Comparison of ENCODE assay signal across 8 cellular contexts in the genomic region with DNA sequence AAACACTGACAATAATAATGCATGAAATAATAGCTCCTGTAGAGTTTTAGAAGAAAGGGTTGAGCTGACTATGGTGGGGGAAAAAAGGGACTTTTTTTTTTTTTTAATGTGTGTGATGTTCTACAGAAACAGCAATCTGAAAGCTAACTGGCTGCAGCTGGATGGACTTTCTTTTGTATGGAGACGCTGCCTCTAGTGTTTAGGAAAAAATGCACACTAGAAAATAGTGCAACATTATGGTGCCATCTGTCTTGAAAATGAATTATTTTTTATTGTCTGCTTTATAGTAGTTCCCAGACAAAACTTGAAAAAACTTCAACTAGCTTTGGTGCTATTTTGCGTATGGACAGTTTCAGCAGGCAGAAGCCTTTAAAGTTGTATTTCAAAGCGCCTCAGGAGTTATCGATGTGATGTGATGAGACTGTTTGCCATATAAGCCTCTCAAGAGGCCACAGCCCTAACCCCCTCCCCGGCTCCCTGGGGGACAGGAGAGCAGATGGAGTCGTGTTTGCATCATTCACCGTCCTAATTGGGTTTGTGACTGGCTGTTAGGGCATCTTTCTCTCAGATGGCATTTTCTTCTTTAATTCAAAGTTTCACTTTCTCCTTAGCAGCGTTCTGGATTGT.
DNase-seq lines count a peak whose midpoint lies in the region; ATAC-seq and TF ChIP-seq lines count a peak whose summit lies in the region.

No MANE protein-coding gene starts in this region.

- no peaks in the 10 kb centered on the region for H3K27me3 Mint-ChIP-seq in mesothelial cell of epicardium (ENCODE audit: low read depth)
- peaks cover 16% of the 10 kb centered on the region for H3K27me3 Mint-ChIP-seq in activated T-cell treated with anti-CD3 and anti-CD28 coated beads, Interleukin-2, amount 50 U/mL, for 72 hours (ENCODE audit: low read depth)

- H3K9me3 Mint-ChIP-seq in mesothelial cell of epicardium = no peaks in the 10 kb centered on the region
- no peaks in the 10 kb centered on the region for H3K9me3 Mint-ChIP-seq in activated T-cell treated with anti-CD3 and anti-CD28 coated beads, Interleukin-2, amount 50 U/mL, for 72 hours

- no peaks in the 10 kb centered on the region for H3K36me3 Mint-ChIP-seq in mesothelial cell of epicardium
- H3K36me3 Mint-ChIP-seq in activated T-cell treated with anti-CD3 and anti-CD28 coated beads, Interleukin-2, amount 50 U/mL, for 72 hours (ENCODE audit: insufficient read depth in 2 of 2) = no peaks in the 10 kb centered on the region

- H3K4me3 Mint-ChIP-seq in mesothelial cell of epicardium = no peak overlapping the region
- no peak overlapping the region for H3K4me3 Mint-ChIP-seq in activated T-cell treated with anti-CD3 and anti-CD28 coated beads, Interleukin-2, amount 50 U/mL, for 72 hours

- no peak for ATAC-seq in activated T-cell treated with anti-CD3 and anti-CD28 coated beads, Interleukin-2, amount 50 U/mL, for 72 hours (replicated peaks in 1 of 2)
- ATAC-seq in HG03280 (IDR thresholded peaks at IDR 0.05; ENCODE audit: unreplicated experiment) = no peak

- DNase-seq in EH (ENCODE audit: low read depth) = peak; percentile 72
- DNase-seq in NCI-H2171 (lab: John Stamatoyannopoulos, UW) = peak; percentile 93
- peak; percentile 85 for DNase-seq in choroid plexus epithelial cell (ENCODE audit: low read depth)
- DNase-seq in mesothelial cell of epicardium (ENCODE audit: low spot score in 2 of 2, unreplicated experiment in 2 of 2) = no peak
- DNase-seq in activated T-cell treated with anti-CD3 and anti-CD28 coated beads, Interleukin-2, amount 50 U/mL, for 72 hours = no peak
- no peak for DNase-seq in DMS153 treated with DMSO at 0.1 percent for 48 hours (lab: John Stamatoyannopoulos, UW; ENCODE audit: unreplicated experiment)
- DNase-seq in NCI-H2029 (lab: John Stamatoyannopoulos, UW) = no peak

- H3K27ac Mint-ChIP-seq in mesothelial cell of epicardium = peak overlapping the region; percentile 33
- H3K27ac Mint-ChIP-seq in activated T-cell treated with anti-CD3 and anti-CD28 coated beads, Interleukin-2, amount 50 U/mL, for 72 hours = no peak overlapping the region

- H3K4me3 ChIP-seq in choroid plexus epithelial cell (ENCODE audit: low read depth, low read length) = peak overlapping the region; percentile 30

- peak; percentile 67 for TF ChIP-seq CTCF in choroid plexus epithelial cell (conservative IDR thresholded peaks at IDR 0.05; ENCODE audit: low read depth, low read length)
- no peak for TF ChIP-seq CTCF in mesothelial cell of epicardium (IDR thresholded peaks at IDR 0.05; ENCODE audit: unreplicated experiment)

- peaks cover 50% of the 10 kb centered on the region for H3K4me1 Mint-ChIP-seq in mesothelial cell of epicardium
- no peaks in the 10 kb centered on the region for H3K4me1 Mint-ChIP-seq in activated T-cell treated with anti-CD3 and anti-CD28 coated beads, Interleukin-2, amount 50 U/mL, for 72 hours (ENCODE audit: low read depth)

Comparison
In these comparisons a context has a peak if more than half of its experiments do, and no peak if none do; other contexts are left out.
1. DNase-seq: peak in EH (single experiment), NCI-H2171 (single experiment) and choroid plexus epithelial cell (single experiment); none in mesothelial cell of epicardium (0 of 2), activated T-cell treated with anti-CD3 and anti-CD28 coated beads, Interleukin-2, amount 50 U/mL, for 72 hours (0 of 2), DMS153 treated with DMSO at 0.1 percent for 48 hours (single experiment) and NCI-H2029 (single experiment).